Comparison of ENCODE assay signal across 10 cellular contexts in the genomic region with DNA sequence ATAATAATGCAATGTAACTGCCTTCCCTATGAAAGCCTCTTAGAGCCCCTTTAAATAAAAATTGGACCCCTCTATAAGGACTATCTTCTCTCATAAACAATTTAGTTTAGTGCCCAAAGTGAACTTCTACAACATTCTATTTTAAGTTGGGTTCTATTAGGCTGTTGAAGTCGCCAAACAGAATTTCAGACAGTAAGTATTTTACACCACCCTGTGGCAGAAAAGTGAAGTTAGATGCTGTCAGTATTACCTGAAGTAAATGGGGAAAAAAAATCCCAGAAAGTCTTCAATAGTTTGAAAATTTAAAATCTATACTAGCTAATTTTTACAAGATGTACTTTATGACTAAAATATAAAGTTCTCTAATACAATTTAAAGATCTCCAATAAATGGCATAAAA.
DNase-seq lines count a peak whose midpoint lies in the region; ATAC-seq and TF ChIP-seq lines count a peak whose summit lies in the region.
"Had no signal": no experiment of that assay in that cellular context is flagged by ENCODE, and none has a peak within 500 bp of the region (broad histone marks: within the 10 kb centered on the region; RNA-seq: fewer than 3 reads in every experiment).

No MANE protein-coding gene starts in this region.

- DNase-seq in DMS114 treated with DMSO at 0.1 percent for 48 hours (lab: John Stamatoyannopoulos, UW; ENCODE audit: unreplicated experiment) = peak; percentile 11
- DNase-seq in cerebellar cortex (ENCODE audit: low spot score) = peak; percentile 22
- peak; percentile 14 for DNase-seq in midbrain (lab: John Stamatoyannopoulos, UW)
- no peak for DNase-seq in posterior cingulate gyrus
- DNase-seq in anterior cingulate cortex (lab: John Stamatoyannopoulos, UW) = no peak
- DNase-seq in nucleus accumbens (lab: John Stamatoyannopoulos, UW) = no peak
- DNase-seq: activated CD4-positive, alpha-beta T cell treated with anti-CD3 and anti-CD28 coated beads, Interleukin-2, amount 10 ng/mL, durations not matched to agents 24 days and 14 days; NCI-H2107 had no signal

- peak; percentile 47 for TF ChIP-seq RAD21 in Ishikawa (IDR thresholded peaks at IDR 0.05; ENCODE audit: low read depth)

- TF ChIP-seq EP300 in Ishikawa (IDR thresholded peaks at IDR 0.05; ENCODE audit: borderline replicate concordance) = no peak

- intact Hi-C loops in posterior cingulate gyrus (cut with DNase I) = no loop called here

- no peak for ATAC-seq in GM18907 (IDR thresholded peaks at IDR 0.05; ENCODE audit: unreplicated experiment)

TF ChIP-seq in Ishikawa, 13 proteins besides CTCF, POLR2A, EP300 and RAD21:
- TF ChIP-seq CREB1 (IDR thresholded peaks at IDR 0.05; ENCODE audit: low read depth) = no peak
- TF ChIP-seq CEBPB (IDR thresholded peaks at IDR 0.05) = no peak
- no peak for TF ChIP-seq ZBTB7A (IDR thresholded peaks at IDR 0.05; ENCODE audit: low read depth)
- TF ChIP-seq, protein P1, sequence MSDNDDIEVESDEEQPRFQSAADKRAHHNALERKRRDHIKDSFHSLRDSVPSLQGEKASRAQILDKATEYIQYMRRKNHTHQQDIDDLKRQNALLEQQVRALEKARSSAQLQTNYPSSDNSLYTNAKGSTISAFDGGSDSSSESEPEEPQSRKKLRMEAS (IDR thresholded peaks at IDR 0.05) = no peak

Comparison
In these comparisons a context has a peak if more than half of its experiments do, and no peak if none do; other contexts are left out.
1. DNase-seq: peak in DMS114 treated with DMSO at 0.1 percent for 48 hours (single experiment), cerebellar cortex (single experiment) and midbrain (single experiment); none in posterior cingulate gyrus (0 of 10), anterior cingulate cortex (0 of 58) and nucleus accumbens (0 of 56).